In the genomic region with DNA sequence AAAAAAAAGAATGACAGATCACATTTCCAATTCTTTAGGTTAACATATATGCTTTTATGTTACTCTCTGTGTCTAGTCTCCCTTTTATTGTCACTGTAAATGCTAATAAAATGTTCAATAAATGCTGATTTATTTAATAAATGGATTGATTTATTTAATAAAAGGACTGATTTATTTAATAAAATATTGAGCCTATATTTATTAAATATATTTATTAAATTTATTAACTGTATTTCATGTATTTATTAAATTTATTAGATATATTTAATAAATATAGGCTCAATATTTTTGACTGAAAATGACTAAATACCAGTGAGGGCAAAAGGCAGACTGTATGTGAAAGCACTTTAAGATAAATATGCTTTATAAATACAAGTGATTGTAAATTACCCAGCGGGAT, we compare ENCODE assay signal across 23 cellular contexts.
A peak's percentile ranks its signal among the peaks of the same experiment; 100 is the strongest.
DNase-seq lines count a peak whose midpoint lies in the region; ATAC-seq, FAIRE-seq and TF ChIP-seq lines count a peak whose summit lies in the region.
"Had no signal": no experiment of that assay in that cellular context is flagged by ENCODE, and none has a peak within 500 bp of the region (broad histone marks: within the 10 kb centered on the region; RNA-seq: fewer than 3 reads in every experiment).

No MANE protein-coding gene starts in this region.

- peaks cover 0 to 5% (median 4%) of the 10 kb centered on the region in 3 donors for H3K4me1 ChIP-seq in pancreas
- H3K4me1 ChIP-seq: BE2C, HAP-1 had no signal

- intact Hi-C loops in pancreas (cut with DNase I): no loop called here

- H3K27ac ChIP-seq in pancreas: no peak overlapping the region
- no peak overlapping the region for H3K27ac ChIP-seq in brain microvascular endothelial cell
- H3K27ac ChIP-seq: BLaER1 treated with 17β-estradiol and CSF1 and Interleukin-3, amounts not matched to agents 10 nM and 100 nM had no signal

- WGBS in pancreas, 2 donors: 95 to 96% methylated on average over 1 of the region's 1 CpG

- no peak for DNase-seq in RCC 7860 (ENCODE audit: low spot score)
- no peak for DNase-seq in pancreas
- no peak for DNase-seq in NCI-H1092 treated with DMSO at 0.1 percent for 48 hours (lab: John Stamatoyannopoulos, UW)
- DNase-seq in brain microvascular endothelial cell: no peak
- DNase-seq: ACHN; AML-193; BE2C; CD4-positive, alpha-beta T cell; CD8-positive, alpha-beta memory T cell; DMS 273 treated with DMSO at 0.1 percent for 48 hours; DMS79; EL; GF-D8; GOT3; HFFc6 had no signal

- no peak for ATAC-seq in pancreas
- no peak for ATAC-seq in GM21360 (IDR thresholded peaks at IDR 0.05; ENCODE audit: unreplicated experiment)

- FAIRE-seq in RCC 7860 (lab: Jason Lieb, UNC) (peak; percentile 54), endometrium (lab: Jason Lieb, UNC) (peak; percentile 37), pancreas (lab: Jason Lieb, UNC) (peak; percentile 72)
- FAIRE-seq: D721Med, GM12891, GM18507, H54 had no signal

- H3K27me3 ChIP-seq in pancreas (no peaks in the 10 kb centered on the region), brain microvascular endothelial cell (replicated peaks) (no peaks in the 10 kb centered on the region)
- H3K27me3 ChIP-seq: BE2C; BLaER1 treated with 17β-estradiol and CSF1 and Interleukin-3, amounts not matched to agents 10 nM and 100 nM had no signal

- no peak overlapping the region for H3K4me3 ChIP-seq in pancreas
- H3K4me3 ChIP-seq in brain microvascular endothelial cell (ENCODE audit: low read depth, low read length): no peak overlapping the region
- H3K4me3 ChIP-seq: BLaER1 treated with 17β-estradiol and CSF1 and Interleukin-3, amounts not matched to agents 10 nM and 100 nM; HAP-1 had no signal

- TF ChIP-seq CTCF in pancreas (IDR thresholded peaks at IDR 0.05) (no peak), brain microvascular endothelial cell (IDR thresholded peaks at IDR 0.05; ENCODE audit: low read depth, low read length, missing control alignments) (no peak)

- in situ Hi-C loops in brain microvascular endothelial cell (cut with HindIII; ENCODE audit: low pct_ligation_motif_present, low sequenced_read_pairs): no loop called here

- no peaks in the 10 kb centered on the region for H3K36me3 ChIP-seq in pancreas
- H3K36me3 ChIP-seq in brain microvascular endothelial cell (replicated peaks): no peaks in the 10 kb centered on the region
- H3K36me3 ChIP-seq: BE2C; BLaER1 treated with 17β-estradiol and CSF1 and Interleukin-3, amounts not matched to agents 10 nM and 100 nM; HAP-1 had no signal

- H3K9me3 ChIP-seq in pancreas: no peaks in the 10 kb centered on the region
- H3K9me3 ChIP-seq: BE2C; BLaER1 treated with 17β-estradiol and CSF1 and Interleukin-3, amounts not matched to agents 10 nM and 100 nM; HAP-1 had no signal
